1 cellular context compared by ENCODE assay signal in the genomic region with DNA sequence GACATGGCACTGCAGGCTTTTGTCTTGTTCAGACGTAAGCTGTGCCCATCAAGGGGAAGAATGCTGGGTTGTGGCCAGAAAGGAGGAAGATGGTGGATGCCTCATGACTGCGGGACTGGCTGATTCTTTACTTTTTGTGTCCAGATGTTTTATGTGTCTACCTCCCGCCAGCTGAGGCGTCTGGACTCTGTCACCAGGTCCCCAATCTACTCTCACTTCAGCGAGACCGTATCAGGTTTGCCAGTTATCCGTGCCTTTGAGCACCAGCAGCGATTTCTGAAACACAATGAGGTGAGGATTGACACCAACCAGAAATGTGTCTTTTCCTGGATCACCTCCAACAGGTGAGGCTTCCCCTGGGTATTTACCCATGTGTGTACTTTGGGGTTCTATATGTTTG.
TF ChIP-seq lines count a peak whose summit lies in the region.

No MANE protein-coding gene starts in this region.

TF ChIP-seq in HepG2, 621 proteins besides CTCF, POLR2A, EP300 and RAD21:
- TF ChIP-seq ZNF781 (CRISPR knock-in tag; IDR thresholded peaks at IDR 0.05; ENCODE audit: borderline replicate concordance, not compliant biosample characterization) = no peak
- TF ChIP-seq ETV5 (CRISPR knock-in tag; IDR thresholded peaks at IDR 0.05; ENCODE audit: borderline replicate concordance) = no peak
- TF ChIP-seq CEBPB (IDR thresholded peaks at IDR 0.05; ENCODE audit: borderline replicate concordance, low read depth, low read length) = no peak
- TF ChIP-seq STAT5B (CRISPR knock-in tag; IDR thresholded peaks at IDR 0.05) = no peak
- TF ChIP-seq ZMYM3 (CRISPR knock-in tag; IDR thresholded peaks at IDR 0.05) = no peak
- TF ChIP-seq, protein P1, sequence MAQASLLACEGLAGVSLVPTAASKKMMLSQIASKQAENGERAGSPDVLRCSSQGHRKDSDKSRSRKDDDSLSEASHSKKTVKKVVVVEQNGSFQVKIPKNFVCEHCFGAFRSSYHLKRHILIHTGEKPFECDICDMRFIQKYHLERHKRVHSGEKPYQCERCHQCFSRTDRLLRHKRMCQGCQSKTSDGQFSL (CRISPR knock-in tag; IDR thresholded peaks at IDR 0.05) = no peak
- TF ChIP-seq, protein P2, sequence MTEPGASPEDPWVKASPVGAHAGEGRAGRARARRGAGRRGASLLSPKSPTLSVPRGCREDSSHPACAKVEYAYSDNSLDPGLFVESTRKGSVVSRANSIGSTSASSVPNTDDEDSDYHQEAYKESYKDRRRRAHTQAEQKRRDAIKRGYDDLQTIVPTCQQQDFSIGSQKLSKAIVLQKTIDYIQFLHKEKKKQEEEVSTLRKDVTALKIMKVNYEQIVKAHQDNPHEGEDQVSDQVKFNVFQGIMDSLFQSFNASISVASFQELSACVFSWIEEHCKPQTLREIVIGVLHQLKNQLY (CRISPR knock-in tag; IDR thresholded peaks at IDR 0.05) = no peak
- no peak for TF ChIP-seq GFI1 (CRISPR knock-in tag; IDR thresholded peaks at IDR 0.05; ENCODE audit: borderline replicate concordance)
- no peak for TF ChIP-seq ZBTB20 (CRISPR knock-in tag; IDR thresholded peaks at IDR 0.05; ENCODE audit: borderline replicate concordance, low read depth)
- no peak for TF ChIP-seq ATF1 (CRISPR knock-in tag; IDR thresholded peaks at IDR 0.05)
- TF ChIP-seq HMG20A (CRISPR knock-in tag; IDR thresholded peaks at IDR 0.05; ENCODE audit: borderline replicate concordance) = no peak
- TF ChIP-seq TAF1 (CRISPR knock-in tag; IDR thresholded peaks at IDR 0.05) = no peak
- TF ChIP-seq TMF1 (CRISPR knock-in tag; IDR thresholded peaks at IDR 0.05; ENCODE audit: low read depth) = no peak
- no peak for TF ChIP-seq ZNF224 (CRISPR knock-in tag; IDR thresholded peaks at IDR 0.05)
- TF ChIP-seq EEA1 (CRISPR knock-in tag; IDR thresholded peaks at IDR 0.05; ENCODE audit: borderline replicate concordance) = no peak
- TF ChIP-seq ZNF605 (CRISPR knock-in tag; IDR thresholded peaks at IDR 0.05) = no peak
- no peak for TF ChIP-seq KAT7 (CRISPR knock-in tag; IDR thresholded peaks at IDR 0.05; ENCODE audit: borderline replicate concordance)
- TF ChIP-seq ZSCAN25 (CRISPR knock-in tag; IDR thresholded peaks at IDR 0.05) = no peak
- TF ChIP-seq PITX1 (CRISPR knock-in tag; IDR thresholded peaks at IDR 0.05) = no peak
